In the genomic region with DNA sequence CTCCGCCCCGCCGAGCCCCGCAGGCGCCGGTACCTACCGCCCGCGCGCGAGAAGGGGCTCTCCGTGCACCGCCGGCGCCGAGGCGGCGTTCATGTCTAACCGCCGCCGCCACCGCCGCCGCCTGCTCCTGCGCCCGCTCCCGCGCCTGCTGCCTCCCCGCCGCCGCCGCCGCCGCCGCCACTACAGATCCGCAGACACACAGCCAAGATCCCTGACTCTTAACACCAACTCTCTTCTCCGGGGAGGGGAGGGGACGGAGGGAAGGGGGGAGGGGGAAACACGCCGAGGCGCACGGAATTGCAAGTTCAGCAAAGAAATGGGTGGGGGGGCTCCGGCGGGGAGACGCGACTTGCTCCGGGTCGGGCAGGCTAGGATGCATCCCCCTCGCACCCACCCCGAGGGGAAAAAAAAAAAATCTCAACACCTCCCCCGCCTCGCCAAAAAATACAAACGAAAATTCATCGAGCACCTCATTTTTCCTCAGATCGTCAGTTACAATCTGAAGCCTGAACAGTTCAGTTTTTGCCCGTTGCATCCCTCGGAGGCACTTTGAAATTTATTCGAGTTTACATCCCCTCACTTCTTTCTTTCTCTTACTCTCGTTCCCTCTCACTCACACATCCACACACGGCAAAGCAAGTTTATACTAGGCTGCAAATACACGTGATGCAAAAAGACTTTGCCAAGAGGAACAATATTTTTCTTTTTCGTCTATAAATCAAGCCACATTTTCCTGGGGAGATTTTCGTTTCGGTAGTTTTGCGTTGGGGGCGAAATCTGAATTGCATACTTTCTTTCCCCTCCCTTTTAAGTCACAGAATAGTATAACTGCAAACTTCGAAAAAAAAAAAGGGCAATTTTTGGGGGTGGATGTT, we compare ENCODE assay signal across 8 cellular contexts. TPM values are rescaled to one million over a fixed set of nuclear protein-coding genes. Genes with fewer than 3 reads are reported as not detected.
DNase-seq lines count a peak whose midpoint lies in the region; ATAC-seq and TF ChIP-seq lines count a peak whose summit lies in the region.

Gene TCF4, minus strand, starts transcription at position 192 of the 875 bp plus-strand sequence. CDS start 1,076 bp downstream, outside the sequence.

- H3K27me3 ChIP-seq in muscle layer of duodenum (ENCODE audit: low read depth, low read length), result no peaks in the 10 kb centered on the region
- H3K27me3 ChIP-seq in transverse colon, result peaks cover 31% of the 10 kb centered on the region

- peaks cover 6% of the 10 kb centered on the region for H3K4me1 Mint-ChIP-seq in activated T-helper 17 cell treated with anti-CD3 and anti-CD28 coated beads, Interleukin-2, amount 50 U/mL, for 72 hours

- WGBS in transverse colon (ENCODE audit: low coverage in 1 of 2), 2 donors, result 3% methylated on average over 14 to 67 of the region's 67 CpGs

- peaks cover 8% of the 10 kb centered on the region for H3K9me3 Mint-ChIP-seq in activated T-helper 17 cell treated with anti-CD3 and anti-CD28 coated beads, Interleukin-2, amount 50 U/mL, for 72 hours

- peak within 1 kb of the TSS; percentile 61 for H3K27ac Mint-ChIP-seq in activated T-helper 17 cell treated with anti-CD3 and anti-CD28 coated beads, Interleukin-2, amount 50 U/mL, for 72 hours

- intact Hi-C loops in transverse colon (cut with DNase I; ENCODE audit: low total_unique reads), result loop anchor here (5.0 to 10.0 kb wide), 3 partner anchors 113 to 363 kb away; no protein-coding TSS in a partner anchor

- H3K4me3 ChIP-seq in fibroblast of the aortic adventitia (ENCODE audit: low read depth, low read length) (peak within 1 kb of the TSS; percentile 74), muscle layer of duodenum (ENCODE audit: low read depth in 1 of 2, low read length in 2 of 2) (peak within 1 kb of the TSS; percentile 70 to 83), transverse colon (peak within 1 kb of the TSS; percentile 48 to 69 (median 64))

- in situ Hi-C loops in transverse colon (cut with MboI; ENCODE audit: low pct_ligation_motif_present in 1 of 4, low pct_unique_long_range_greater_than_20kb in 1 of 4, low sequenced_read_pairs in 3 of 4), result loop anchor here in 3 of 4 donors (10.0 to 25.0 kb wide), 5 partner anchors 173 to 351 kb away; no protein-coding TSS in a partner anchor

- H3K36me3 ChIP-seq in muscle layer of duodenum (ENCODE audit: control insufficient read depth in 1 of 2, insufficient read depth in 2 of 2, low read length in 2 of 2), result no peaks in the 10 kb centered on the region
- H3K36me3 ChIP-seq in transverse colon, result no peaks in the 10 kb centered on the region

- DNase-seq in AG20443 (ENCODE audit: low spot score) (peak; percentile 64), GM20000 (ENCODE audit: low spot score) (peak; percentile 50), NCI-H524 (lab: John Stamatoyannopoulos, UW) (peak; percentile 19 to 74), fibroblast of the aortic adventitia (ENCODE audit: low read depth) (peak; percentile 66), transverse colon (peak; percentile 30), RKO (ENCODE audit: low spot score) (no peak)

- H3K4me3 Mint-ChIP-seq in activated T-helper 17 cell treated with anti-CD3 and anti-CD28 coated beads, Interleukin-2, amount 50 U/mL, for 72 hours, result peak within 1 kb of the TSS; percentile 79

- TF ChIP-seq EP300 in transverse colon (IDR thresholded peaks at IDR 0.05; ENCODE audit: low read depth), result no peak

- no peak for ATAC-seq in activated T-helper 17 cell treated with anti-CD3 and anti-CD28 coated beads, Interleukin-2, amount 50 U/mL, for 72 hours (replicated peaks)

- no peak for TF ChIP-seq POLR2A in transverse colon (IDR thresholded peaks at IDR 0.05)

- H3K9me3 ChIP-seq in muscle layer of duodenum (ENCODE audit: control insufficient read depth in 1 of 2, low read length in 2 of 2) (no peaks in the 10 kb centered on the region), transverse colon (no peaks in the 10 kb centered on the region)

- H3K4me1 ChIP-seq in muscle layer of duodenum (ENCODE audit: control insufficient read depth in 1 of 2, insufficient read depth in 2 of 2, low read length in 2 of 2) (peaks cover 4 to 13% of the 10 kb centered on the region in 2 donors), transverse colon (peaks cover 0 to 34% (median 5%) of the 10 kb centered on the region in 4 donors)

- TF ChIP-seq CTCF in GM20000 (IDR thresholded peaks at IDR 0.05; ENCODE audit: extremely low read depth, missing control alignments) (no peak), fibroblast of the aortic adventitia (IDR thresholded peaks at IDR 0.05; ENCODE audit: insufficient read depth, low read length) (no peak), transverse colon (IDR thresholded peaks at IDR 0.05) (no peak)

- H3K27ac ChIP-seq in muscle layer of duodenum (ENCODE audit: low read length) (peak within 1 kb of the TSS; percentile 87), transverse colon (peak within 1 kb of the TSS; percentile 83 to 92 (median 88))

- peaks cover 6% of the 10 kb centered on the region for H3K36me3 Mint-ChIP-seq in activated T-helper 17 cell treated with anti-CD3 and anti-CD28 coated beads, Interleukin-2, amount 50 U/mL, for 72 hours (ENCODE audit: low read depth)

- peaks cover 46% of the 10 kb centered on the region for H3K27me3 Mint-ChIP-seq in activated T-helper 17 cell treated with anti-CD3 and anti-CD28 coated beads, Interleukin-2, amount 50 U/mL, for 72 hours

RNA-seq across cellular contexts. Expression of gene TCF4, which starts in this region (rescaled TPM):
- total RNA-seq in activated T-helper 17 cell treated with anti-CD3 and anti-CD28 coated beads, Interleukin-2, amount 50 U/mL, for 72 hours, result 1 to 10 TPM in 1 of 2 donors, under 1 TPM in 1; 0.79 to 1.3 TPM
- total RNA-seq in fibroblast of the aortic adventitia (ENCODE audit: low replicate concordance) (105 TPM in 2 replicates), transverse colon (10 to 100 TPM; 30.3 to 51.1 (median 40.1) TPM)

Comparison
In these comparisons a context has a peak if more than half of its experiments do, and no peak if none do; other contexts are left out.
1. RNA of gene TCF4 (total RNA-seq): 105 TPM in fibroblast of the aortic adventitia and 30.3 to 51.1 TPM in transverse colon; 0.79 to 1.3 TPM in activated T-helper 17 cell treated with anti-CD3 and anti-CD28 coated beads, Interleukin-2, amount 50 U/mL, for 72 hours; every median in the first group is over 10 times any median in the second.
2. Peak in every context shown above with its lines, with median percentiles within 50 percentile points of each other: H3K4me3 ChIP-seq.